ENCODE assay signal across 8 cellular contexts in the genomic region with DNA sequence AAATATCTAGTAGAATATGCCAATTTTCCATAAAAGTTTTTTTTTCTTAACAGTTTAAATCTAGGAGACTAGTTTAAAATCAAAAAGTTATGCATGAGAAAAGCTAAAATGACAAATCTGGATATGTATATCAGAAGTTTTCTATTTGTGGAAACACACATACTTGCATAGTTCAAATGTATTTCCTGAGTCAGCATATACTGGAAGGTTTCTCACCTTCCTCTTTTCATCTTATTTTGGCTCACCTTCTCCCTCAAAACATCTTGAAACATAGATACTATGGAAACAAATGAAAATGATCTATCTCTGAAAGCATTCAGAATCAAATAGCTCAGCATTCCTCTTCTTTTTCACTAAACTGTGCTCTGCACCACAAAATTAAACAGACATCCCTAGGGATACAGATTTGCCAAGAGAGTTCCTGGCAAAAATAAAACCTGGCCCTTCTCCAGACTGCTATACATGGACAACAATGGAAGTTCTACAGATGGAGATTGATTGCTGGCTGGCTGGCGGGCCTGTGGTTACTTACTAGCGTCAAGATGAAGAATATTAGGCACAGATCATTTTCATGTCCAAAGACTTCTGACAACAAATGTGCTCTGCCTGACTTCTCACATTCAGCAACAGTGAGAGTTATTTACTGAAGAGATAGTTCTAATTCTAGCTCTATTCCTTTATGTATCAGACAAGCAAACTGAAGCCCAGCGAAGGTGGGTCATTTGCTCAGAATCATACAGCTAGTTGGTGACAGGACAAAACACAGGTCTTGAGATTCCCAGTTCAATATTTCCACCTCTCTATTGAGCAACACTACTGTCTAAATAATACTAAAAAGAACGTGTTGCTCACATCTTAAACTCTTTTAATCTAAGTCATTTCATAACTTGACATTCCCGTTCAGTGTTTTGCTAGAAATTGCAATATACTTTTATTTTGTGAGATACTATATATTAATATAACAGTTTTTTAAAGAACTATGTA. TPM values are rescaled to one million over a fixed set of nuclear protein-coding genes. Genes with fewer than 3 reads are reported as not detected.
DNase-seq lines count a peak whose midpoint lies in the region; ATAC-seq, FAIRE-seq and TF ChIP-seq lines count a peak whose summit lies in the region.
"Had no signal": no experiment of that assay in that cellular context is flagged by ENCODE, and none has a peak within 500 bp of the region (broad histone marks: within the 10 kb centered on the region; RNA-seq: fewer than 3 reads in every experiment).

No MANE protein-coding gene starts in this region.

- H3K27me3 Mint-ChIP-seq in glutamatergic neuron (ENCODE audit: unreplicated experiment): peaks cover 4% of the 10 kb centered on the region
- H3K27me3 Mint-ChIP-seq in activated T-helper 1 cell treated with anti-CD3 and anti-CD28 coated beads, Interleukin-12 subunit alpha, Interleukin-12 subunit beta, Interleukin-2, Interleukin-4 antibody, amounts not matched to agents 30 ng/mL and 10 ng/mL and 1 ng/mL, durations not matched to agents 14 hours and 24 hours and 36 hours (ENCODE audit: insufficient read depth): no peaks in the 10 kb centered on the region
- H3K27me3 Mint-ChIP-seq: central memory CD8-positive, alpha-beta T cell had no signal

- H3K27me3 ChIP-seq in ascending aorta (no peaks in the 10 kb centered on the region), keratinocyte (ENCODE audit: control insufficient read depth, extremely low read depth, insufficient read depth, low read length) (no peaks in the 10 kb centered on the region), aorta (ENCODE audit: control insufficient read depth in 1 of 2, insufficient read depth in 2 of 2, low read length in 1 of 2) (no peaks in the 10 kb centered on the region)

- H3K4me1 Mint-ChIP-seq in glutamatergic neuron (ENCODE audit: low read depth, unreplicated experiment): peaks cover 3% of the 10 kb centered on the region
- H3K4me1 Mint-ChIP-seq in activated T-helper 1 cell treated with anti-CD3 and anti-CD28 coated beads, Interleukin-12 subunit alpha, Interleukin-12 subunit beta, Interleukin-2, Interleukin-4 antibody, amounts not matched to agents 30 ng/mL and 10 ng/mL and 1 ng/mL, durations not matched to agents 14 hours and 24 hours and 36 hours (ENCODE audit: low read depth): peaks cover 46% of the 10 kb centered on the region

- FAIRE-seq in keratinocyte (lab: Jason Lieb, UNC): peak; percentile 80

- H2AFZ ChIP-seq in keratinocyte (ENCODE audit: control insufficient read depth, low read length): no peak overlapping the region

- peak; percentile 77 for DNase-seq in NCI-H128 (lab: John Stamatoyannopoulos, UW; ENCODE audit: unreplicated experiment)
- DNase-seq in ascending aorta (ENCODE audit: low spot score in 2 of 2): peak in 1 of 2 donors; percentile 71
- DNase-seq in keratinocyte (ENCODE audit: low read depth, low spot score): no peak
- peak in 1 of 2 donors; percentile 61 for DNase-seq in aorta
- DNase-seq in stimulated activated naive CD4-positive, alpha-beta T cell treated with Interleukin-2 at 50 U/mL for 16 hours (lab: John Stamatoyannopoulos, UW): no peak
- no peak for DNase-seq in glutamatergic neuron
- DNase-seq in activated T-helper 1 cell treated with anti-CD3 and anti-CD28 coated beads, Interleukin-12 subunit alpha, Interleukin-12 subunit beta, Interleukin-2, Interleukin-4 antibody, amounts not matched to agents 30 ng/mL and 10 ng/mL and 1 ng/mL, durations not matched to agents 14 hours and 24 hours and 36 hours (ENCODE audit: low spot score): no peak

- dilution Hi-C loops in keratinocyte (cut with MboI; ENCODE audit: extremely low pct_ligation_motif_present, low sequenced_read_pairs): no loop called here

- H3K4me2 ChIP-seq in keratinocyte (ENCODE audit: control insufficient read depth, extremely low read depth, insufficient read depth, low read depth, low read length): peak overlapping the region; percentile 33

- H3K9me3 Mint-ChIP-seq in glutamatergic neuron (ENCODE audit: unreplicated experiment): no peaks in the 10 kb centered on the region
- H3K9me3 Mint-ChIP-seq in activated T-helper 1 cell treated with anti-CD3 and anti-CD28 coated beads, Interleukin-12 subunit alpha, Interleukin-12 subunit beta, Interleukin-2, Interleukin-4 antibody, amounts not matched to agents 30 ng/mL and 10 ng/mL and 1 ng/mL, durations not matched to agents 14 hours and 24 hours and 36 hours: no peaks in the 10 kb centered on the region
- H3K9me3 Mint-ChIP-seq: central memory CD8-positive, alpha-beta T cell had no signal

- H4K20me1 ChIP-seq in keratinocyte (ENCODE audit: control insufficient read depth, extremely low read depth, insufficient read depth, low read length): no peaks in the 10 kb centered on the region

- H3K9ac ChIP-seq in keratinocyte (ENCODE audit: control insufficient read depth, extremely low read depth, insufficient read depth, low read length): no peak overlapping the region

- H3K36me3 ChIP-seq in ascending aorta (no peaks in the 10 kb centered on the region), keratinocyte (ENCODE audit: control insufficient read depth in 2 of 2, extremely low read depth in 1 of 2, insufficient read depth in 2 of 2, low read length in 2 of 2) (no peaks in the 10 kb centered on the region), aorta (ENCODE audit: control insufficient read depth in 1 of 2, insufficient read depth in 2 of 2, low read length in 1 of 2) (no peaks in the 10 kb centered on the region)

- peaks cover 7% of the 10 kb centered on the region for H3K79me2 ChIP-seq in keratinocyte (ENCODE audit: control insufficient read depth, insufficient read depth, low read length)

- peak; percentile 63 for ATAC-seq in aorta (ENCODE audit: low FRiP score)

- intact Hi-C loops in ascending aorta (cut with DNase I): loop anchor here (5.0 kb wide), 1 partner anchor 43 kb away; no protein-coding TSS in a partner anchor
- intact Hi-C loops in aorta (cut with DNase I): no loop called here
- intact Hi-C loops in activated T-helper 1 cell treated with anti-CD3 and anti-CD28 coated beads, Interleukin-12 subunit alpha, Interleukin-12 subunit beta, Interleukin-2, Interleukin-4 antibody, amounts not matched to agents 30 ng/mL and 10 ng/mL and 1 ng/mL, durations not matched to agents 14 hours and 24 hours and 36 hours (cut with micrococcal nuclease): no loop called here

- no peaks in the 10 kb centered on the region for H3K9me1 ChIP-seq in keratinocyte (ENCODE audit: control insufficient read depth, extremely low read depth, insufficient read depth, low read length)

- H3K36me3 Mint-ChIP-seq in glutamatergic neuron (ENCODE audit: unreplicated experiment): no peaks in the 10 kb centered on the region
- H3K36me3 Mint-ChIP-seq in activated T-helper 1 cell treated with anti-CD3 and anti-CD28 coated beads, Interleukin-12 subunit alpha, Interleukin-12 subunit beta, Interleukin-2, Interleukin-4 antibody, amounts not matched to agents 30 ng/mL and 10 ng/mL and 1 ng/mL, durations not matched to agents 14 hours and 24 hours and 36 hours (ENCODE audit: low read depth): peaks cover 7% of the 10 kb centered on the region

- H3K27ac ChIP-seq in ascending aorta: peak overlapping the region; percentile 46 to 48
- H3K27ac ChIP-seq in keratinocyte (ENCODE audit: control insufficient read depth, insufficient read depth, low read length): no peak overlapping the region
- H3K27ac ChIP-seq in aorta (ENCODE audit: low read depth in 1 of 2, low read length in 2 of 2): peak overlapping the region in 1 of 2 donors; percentile 5

- H3K4me1 ChIP-seq in ascending aorta: peaks cover 3 to 40% of the 10 kb centered on the region in 2 donors
- H3K4me1 ChIP-seq in keratinocyte (ENCODE audit: control insufficient read depth, extremely low read depth, insufficient read depth, low read length): peaks cover 21% of the 10 kb centered on the region
- peaks cover 3 to 7% of the 10 kb centered on the region in 2 donors for H3K4me1 ChIP-seq in aorta (ENCODE audit: control insufficient read depth in 1 of 2, insufficient read depth in 2 of 2, low read length in 2 of 2)

- peak overlapping the region in 1 of 2 donors; percentile 18 for H3K4me3 ChIP-seq in ascending aorta
- no peak overlapping the region for H3K4me3 ChIP-seq in keratinocyte (ENCODE audit: control insufficient read depth in 2 of 3, extremely low read depth in 1 of 3, insufficient read depth in 2 of 3, low read depth in 1 of 3, low read length in 3 of 3)
- H3K4me3 ChIP-seq in aorta (ENCODE audit: low read length in 2 of 2): no peak overlapping the region

- no peak for TF ChIP-seq CTCF in ascending aorta (IDR thresholded peaks at IDR 0.05)
- no peak for TF ChIP-seq CTCF in keratinocyte (optimal IDR thresholded peaks at IDR 0.05 in 1 of 3, IDR thresholded peaks at IDR 0.05 in 1 of 3, conservative IDR thresholded peaks at IDR 0.05 in 1 of 3; ENCODE audit: extremely low read depth in 1 of 3, insufficient read depth in 2 of 3, low read length in 3 of 3)
- TF ChIP-seq CTCF in glutamatergic neuron (IDR thresholded peaks at IDR 0.05; ENCODE audit: partially characterized antibody, unreplicated experiment): no peak

- H3K9me3 ChIP-seq in ascending aorta (no peaks in the 10 kb centered on the region), keratinocyte (ENCODE audit: control insufficient read depth, low read depth, low read length) (no peaks in the 10 kb centered on the region), aorta (ENCODE audit: control insufficient read depth, low read length) (no peaks in the 10 kb centered on the region)

- H3K27ac Mint-ChIP-seq in glutamatergic neuron (ENCODE audit: unreplicated experiment): no peak overlapping the region
- no peak overlapping the region for H3K27ac Mint-ChIP-seq in activated T-helper 1 cell treated with anti-CD3 and anti-CD28 coated beads, Interleukin-12 subunit alpha, Interleukin-12 subunit beta, Interleukin-2, Interleukin-4 antibody, amounts not matched to agents 30 ng/mL and 10 ng/mL and 1 ng/mL, durations not matched to agents 14 hours and 24 hours and 36 hours

- 23 to 27% methylated on average over 5 of the region's 5 CpGs for WGBS in aorta, 2 donors

- no peak overlapping the region for H3K4me3 Mint-ChIP-seq in glutamatergic neuron (ENCODE audit: unreplicated experiment)
- H3K4me3 Mint-ChIP-seq in activated T-helper 1 cell treated with anti-CD3 and anti-CD28 coated beads, Interleukin-12 subunit alpha, Interleukin-12 subunit beta, Interleukin-2, Interleukin-4 antibody, amounts not matched to agents 30 ng/mL and 10 ng/mL and 1 ng/mL, durations not matched to agents 14 hours and 24 hours and 36 hours: no peak overlapping the region
- H3K4me3 Mint-ChIP-seq: central memory CD8-positive, alpha-beta T cell had no signal

RNA-seq across cellular contexts. Expression of gene DIPK1A, which starts 26.6 kb away (rescaled TPM):
- 7.0 TPM for total RNA-seq in ascending aorta
- 18.6 to 22.0 TPM (median 19.4 TPM) in 3 replicates for polyA plus RNA-seq in keratinocyte
- 41.2 TPM for polyA plus RNA-seq in keratinocyte (2011; ENCODE audit: low read depth)
- polyA plus RNA-seq in keratinocyte (2011; cell fraction: cytosol; rRNA removed): 10.5 and 22.7 TPM in 2 replicates
- 24.4 and 30.6 TPM in 2 replicates for polyA plus RNA-seq in keratinocyte (2011; cell fraction: nucleus; rRNA removed)
- polyA plus RNA-seq in keratinocyte (2012; ENCODE audit: low replicate concordance): 16.5 and 17.1 TPM in 2 replicates
- 2.9 to 15.2 TPM (median 9.5 TPM) in 3 replicates for polyA minus RNA-seq in keratinocyte
- polyA minus RNA-seq in keratinocyte (2011; cell fraction: cytosol; rRNA and poly(A)+ RNA removed): 9.0 TPM
- polyA minus RNA-seq in keratinocyte (2011; cell fraction: nucleus; rRNA and poly(A)+ RNA removed): 14.7 and 31.5 TPM in 2 replicates
- total RNA-seq in aorta: 10 to 100 TPM; 11.0 to 15.9 TPM
- polyA plus RNA-seq in aorta: 10 to 100 TPM in 1 of 2 donors, 1 to 10 TPM in 1; 4.9 to 10.6 TPM
- total RNA-seq in glutamatergic neuron (ENCODE audit: unreplicated experiment): 7.2 TPM
- 20.3 and 20.8 TPM in 2 replicates for total RNA-seq in activated T-helper 1 cell treated with anti-CD3 and anti-CD28 coated beads, Interleukin-12 subunit alpha, Interleukin-12 subunit beta, Interleukin-2, Interleukin-4 antibody, amounts not matched to agents 30 ng/mL and 10 ng/mL and 1 ng/mL, durations not matched to agents 14 hours and 24 hours and 36 hours
